In the genomic region with DNA sequence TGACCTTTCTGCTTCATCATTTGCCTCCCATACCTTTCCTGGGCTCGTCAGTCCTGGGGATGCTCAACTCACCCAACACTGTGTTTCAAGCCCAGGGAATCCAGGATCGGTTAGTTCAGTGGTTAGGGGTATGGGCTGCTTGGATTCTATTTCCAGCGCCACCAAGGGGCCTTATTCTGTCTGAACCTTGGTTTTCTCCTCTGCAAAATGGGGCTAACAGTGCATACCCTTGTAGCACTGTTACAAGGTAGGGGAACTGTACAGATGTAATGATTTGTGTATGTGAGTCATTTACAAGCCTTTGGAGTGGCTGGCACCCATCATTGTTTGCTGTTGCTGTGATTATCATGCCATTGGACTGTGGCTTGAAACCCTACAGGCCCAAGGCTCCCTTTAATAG, we compare ENCODE assay signal across 22 cellular contexts. TPM values are rescaled to one million over a fixed set of nuclear protein-coding genes. Genes with fewer than 3 reads are reported as not detected.
"Had no signal": no experiment of that assay in that cellular context is flagged by ENCODE, and none has a peak within 500 bp of the region (broad histone marks: within the 10 kb centered on the region; RNA-seq: fewer than 3 reads in every experiment).

No MANE protein-coding gene starts in this region.

- H3K9me3 ChIP-seq: SJCRH30 had no signal

- FAIRE-seq: HTR-8/SVneo had no signal

- H3K36me3 ChIP-seq: SJCRH30 had no signal

- ATAC-seq: Panc1 had no signal

- H3K27me3 ChIP-seq: SJCRH30 had no signal

- H3K4me3 ChIP-seq: SJCRH30 had no signal

- H3K4me1 ChIP-seq: SJCRH30 had no signal

- DNase-seq: Karpas-422, KG1, MV-4-11, NCI-H1048, NCI-H1105, NCI-H1417, NCI-H1436 treated with DMSO at 0.1 percent for 48 hours, NCI-H1694, NCI-H187 treated with DMSO at 0.1 percent for 48 hours, NCI-H2029 treated with DMSO at 0.1 percent for 48 hours, NCI-H2171 treated with DMSO at 0.1 percent for 48 hours, NCI-H345, NCI-H524, NCI-H526 treated with DMSO at 0.1 percent for 48 hours, NCI-H748 treated with DMSO at 0.1 percent for 48 hours, SHP77, SJCRH30 had no signal

- H3K27ac ChIP-seq: HL-60, RWPE1, SJCRH30 had no signal

RNA-seq across cellular contexts. Expression of a gene that starts 52.0 kb away (rescaled TPM):
- total RNA-seq: NCI-H460, SJCRH30 had no signal
